Comparison of ENCODE assay signal across 19 cellular contexts in the genomic region with DNA sequence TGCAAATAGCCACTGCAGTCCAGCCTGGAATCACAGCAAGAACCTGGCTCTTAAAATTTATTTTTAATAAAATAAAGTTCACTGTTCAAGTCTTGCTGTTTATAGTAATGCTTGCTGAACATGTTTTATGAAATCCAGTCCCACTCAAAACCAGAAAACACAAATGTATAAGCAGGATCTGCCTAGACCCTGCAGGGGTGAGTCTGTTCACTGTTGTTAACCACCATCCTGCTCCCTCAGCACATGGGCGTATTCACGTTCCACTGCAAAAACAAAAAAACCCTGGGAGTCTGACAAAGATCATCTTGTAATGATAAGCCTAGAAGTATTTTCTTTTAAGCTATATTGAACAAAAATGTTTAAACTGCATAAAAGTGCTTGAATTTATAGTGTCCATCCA. TPM values are rescaled to one million over a fixed set of nuclear protein-coding genes. Genes with fewer than 3 reads are reported as not detected.
DNase-seq lines count a peak whose midpoint lies in the region; ATAC-seq and TF ChIP-seq lines count a peak whose summit lies in the region.
"Had no signal": no experiment of that assay in that cellular context is flagged by ENCODE, and none has a peak within 500 bp of the region (broad histone marks: within the 10 kb centered on the region; RNA-seq: fewer than 3 reads in every experiment).

No MANE protein-coding gene starts in this region.

- peaks cover 8% of the 10 kb centered on the region; the same call in 1 of the 2 replicates for H3K36me3 ChIP-seq in Caco-2 (ENCODE audit: control insufficient read depth, insufficient read depth, low read length)

- no peaks in the 10 kb centered on the region for H3K9me3 ChIP-seq in Caco-2
- H3K9me3 ChIP-seq: BLaER1 had no signal

- H3K27me3 Mint-ChIP-seq in Caco-2 (ENCODE audit: insufficient read depth, unreplicated experiment) (no peaks in the 10 kb centered on the region), glutamatergic neuron (ENCODE audit: unreplicated experiment) (peaks cover 6% of the 10 kb centered on the region)
- H3K27me3 Mint-ChIP-seq in central memory CD8-positive, alpha-beta T cell = no peaks in the 10 kb centered on the region
- peaks cover 0 to 2% of the 10 kb centered on the region in 2 donors for H3K27me3 Mint-ChIP-seq in natural killer cell treated with Interleukin-12 subunit alpha and Interleukin-12 subunit beta and Interleukin-15 and Interleukin-18, amount 100 ng/mL, for 72 hours
- H3K27me3 Mint-ChIP-seq: B cell had no signal

- no TSS peak for BruUV-seq in Caco-2 (replicated peaks; lab: Mats Ljungman, UMichigan)

- POLR2A ChIA-PET in Caco-2 (lab: Charles Lee) = no interaction called here

- no peak overlapping the region for H3K4me3 ChIP-seq in Caco-2 (ENCODE audit: low read depth, low read length)
- H3K4me3 ChIP-seq: BLaER1, GM23248 had no signal

- intact Hi-C loops in Caco-2 (cut with micrococcal nuclease; ENCODE audit: unreplicated experiment) = no loop called here

- H3K36me3 Mint-ChIP-seq in Caco-2 (ENCODE audit: insufficient read depth, unreplicated experiment) (peaks cover 95% of the 10 kb centered on the region), glutamatergic neuron (ENCODE audit: unreplicated experiment) (no peaks in the 10 kb centered on the region)
- H3K36me3 Mint-ChIP-seq in central memory CD8-positive, alpha-beta T cell (ENCODE audit: insufficient read depth) = peaks cover 38% of the 10 kb centered on the region
- H3K36me3 Mint-ChIP-seq in natural killer cell treated with Interleukin-12 subunit alpha and Interleukin-12 subunit beta and Interleukin-15 and Interleukin-18, amount 100 ng/mL, for 72 hours = peaks cover 31% of the 10 kb centered on the region

- no peaks in the 10 kb centered on the region for H3K4me1 ChIP-seq in Caco-2
- H3K4me1 ChIP-seq: BLaER1 had no signal

- no peaks in the 10 kb centered on the region for H3K27me3 ChIP-seq in Caco-2 (replicated peaks; ENCODE audit: control insufficient read depth, insufficient read depth, low read length)
- H3K27me3 ChIP-seq: BLaER1 had no signal

- no peak for ATAC-seq in central memory CD8-positive, alpha-beta T cell (replicated peaks; ENCODE audit: extremely low read depth, poor library complexity, severe bottlenecking)
- peak in 1 of 2 donors; percentile 51 for ATAC-seq in natural killer cell treated with Interleukin-12 subunit alpha and Interleukin-12 subunit beta and Interleukin-15 and Interleukin-18, amount 100 ng/mL, for 72 hours
- ATAC-seq in GM18519 (IDR thresholded peaks at IDR 0.05; ENCODE audit: low FRiP score, unreplicated experiment) (no peak), GM21360 (IDR thresholded peaks at IDR 0.05; ENCODE audit: unreplicated experiment) (no peak), HG03280 (IDR thresholded peaks at IDR 0.05; ENCODE audit: unreplicated experiment) (no peak)
- ATAC-seq: CD8-positive, alpha-beta T cell; HCT116 had no signal

- H3K4me3 Mint-ChIP-seq in Caco-2 (ENCODE audit: unreplicated experiment) (no peak overlapping the region), glutamatergic neuron (ENCODE audit: unreplicated experiment) (no peak overlapping the region)
- peak overlapping the region; percentile 61 for H3K4me3 Mint-ChIP-seq in central memory CD8-positive, alpha-beta T cell
- H3K4me3 Mint-ChIP-seq in natural killer cell treated with Interleukin-12 subunit alpha and Interleukin-12 subunit beta and Interleukin-15 and Interleukin-18, amount 100 ng/mL, for 72 hours = peak overlapping the region; percentile 50
- H3K4me3 Mint-ChIP-seq: B cell; CD4-positive, CD25-positive, alpha-beta regulatory T cell; CD8-positive, alpha-beta T cell; H9 had no signal

- no peaks in the 10 kb centered on the region for H3K4me1 Mint-ChIP-seq in Caco-2 (ENCODE audit: low read depth, unreplicated experiment)
- peaks cover 27% of the 10 kb centered on the region for H3K4me1 Mint-ChIP-seq in central memory CD8-positive, alpha-beta T cell
- peaks cover 4% of the 10 kb centered on the region for H3K4me1 Mint-ChIP-seq in glutamatergic neuron (ENCODE audit: low read depth, unreplicated experiment)
- H3K4me1 Mint-ChIP-seq in natural killer cell treated with Interleukin-12 subunit alpha and Interleukin-12 subunit beta and Interleukin-15 and Interleukin-18, amount 100 ng/mL, for 72 hours (ENCODE audit: low read depth in 2 of 2) = peaks cover 21 to 30% of the 10 kb centered on the region in 2 donors
- H3K4me1 Mint-ChIP-seq: B cell; CD4-positive, CD25-positive, alpha-beta regulatory T cell; H9 had no signal

- TF ChIP-seq CTCF in Caco-2 (IDR thresholded peaks at IDR 0.05; ENCODE audit: insufficient read depth in 1 of 2, low read depth in 1 of 2, low read length in 1 of 2, severe bottlenecking in 1 of 2, unreplicated experiment in 1 of 2) (no peak), glutamatergic neuron (IDR thresholded peaks at IDR 0.05; ENCODE audit: partially characterized antibody, unreplicated experiment) (no peak)

- CTCF ChIA-PET in Caco-2 (lab: Charles Lee) = no interaction called here

- H3K27ac Mint-ChIP-seq in Caco-2 (ENCODE audit: unreplicated experiment) (peak overlapping the region; percentile 45), glutamatergic neuron (ENCODE audit: unreplicated experiment) (peak overlapping the region; percentile 57)
- H3K27ac Mint-ChIP-seq in central memory CD8-positive, alpha-beta T cell (ENCODE audit: low read depth) = peak overlapping the region; percentile 68
- no peak overlapping the region for H3K27ac Mint-ChIP-seq in natural killer cell treated with Interleukin-12 subunit alpha and Interleukin-12 subunit beta and Interleukin-15 and Interleukin-18, amount 100 ng/mL, for 72 hours
- H3K27ac Mint-ChIP-seq: B cell; CD8-positive, alpha-beta T cell; H9 had no signal

- H3K9me3 Mint-ChIP-seq in Caco-2 (ENCODE audit: unreplicated experiment) = no peaks in the 10 kb centered on the region
- no peaks in the 10 kb centered on the region for H3K9me3 Mint-ChIP-seq in central memory CD8-positive, alpha-beta T cell
- H3K9me3 Mint-ChIP-seq in glutamatergic neuron (ENCODE audit: unreplicated experiment) = no peaks in the 10 kb centered on the region
- H3K9me3 Mint-ChIP-seq in natural killer cell treated with Interleukin-12 subunit alpha and Interleukin-12 subunit beta and Interleukin-15 and Interleukin-18, amount 100 ng/mL, for 72 hours = no peaks in the 10 kb centered on the region
- H3K9me3 Mint-ChIP-seq: CD4-positive, CD25-positive, alpha-beta regulatory T cell; CD8-positive, alpha-beta T cell; H9 had no signal

- DNase-seq in Caco-2 (no peak), glutamatergic neuron (no peak)
- DNase-seq in central memory CD8-positive, alpha-beta T cell (ENCODE audit: low spot score in 2 of 2) = no peak
- no peak for DNase-seq in natural killer cell treated with Interleukin-12 subunit alpha and Interleukin-12 subunit beta and Interleukin-15 and Interleukin-18, amount 100 ng/mL, for 72 hours (ENCODE audit: low spot score)
- no peak for DNase-seq in activated CD4-positive, CD25-positive, alpha-beta regulatory T cell (lab: John Stamatoyannopoulos, UW)
- DNase-seq: CD4-positive, CD25-positive, alpha-beta regulatory T cell; CD8-positive, alpha-beta T cell; DMS 273 treated with DMSO at 0.1 percent for 48 hours; DMS79; EL; GF-D8; GM23248; H9 had no signal

RNA-seq across cellular contexts. Expression of a gene that starts 45.0 kb away (rescaled TPM):
- total RNA-seq in Caco-2 (2022) (502 and 510 TPM in 2 replicates), glutamatergic neuron (ENCODE audit: unreplicated experiment) (296 TPM)
- 1 to 10 TPM; 1.8 to 2.6 TPM for total RNA-seq in natural killer cell treated with Interleukin-12 subunit alpha and Interleukin-12 subunit beta and Interleukin-15 and Interleukin-18, amount 100 ng/mL, for 72 hours
- total RNA-seq: B cell had no signal

Comparison
In these comparisons a context has a peak if more than half of its experiments do, and no peak if none do; other contexts are left out.
1. H3K27ac Mint-ChIP-seq: peak in Caco-2 (single experiment), central memory CD8-positive, alpha-beta T cell (single experiment) and glutamatergic neuron (single experiment); none in natural killer cell treated with Interleukin-12 subunit alpha and Interleukin-12 subunit beta and Interleukin-15 and Interleukin-18, amount 100 ng/mL, for 72 hours (0 of 2).
2. H3K4me3 Mint-ChIP-seq: peak in central memory CD8-positive, alpha-beta T cell (single experiment) and natural killer cell treated with Interleukin-12 subunit alpha and Interleukin-12 subunit beta and Interleukin-15 and Interleukin-18, amount 100 ng/mL, for 72 hours (single experiment); none in Caco-2 (single experiment) and glutamatergic neuron (single experiment).
3. RNA of a gene that starts 45.0 kb away (total RNA-seq): 502 to 510 TPM in Caco-2 and 296 TPM in glutamatergic neuron (single experiment); 1.8 to 2.6 TPM in natural killer cell treated with Interleukin-12 subunit alpha and Interleukin-12 subunit beta and Interleukin-15 and Interleukin-18, amount 100 ng/mL, for 72 hours; every median in the first group is over 10 times any median in the second.